10 cellular contexts compared by ENCODE assay signal in genomic region chr10:34906021-34906965, GRCh38.
DNase-seq lines count a peak whose midpoint lies in the region; ATAC-seq and TF ChIP-seq lines count a peak whose summit lies in the region.
"Had no signal": no experiment of that assay in that cellular context is flagged by ENCODE, and none has a peak within 500 bp of the region (broad histone marks: within the 10 kb centered on the region; RNA-seq: fewer than 3 reads in every experiment).

No MANE protein-coding gene starts in this region.

- H3K27me3 Mint-ChIP-seq in activated naive CD4-positive, alpha-beta T cell treated with anti-CD3 and anti-CD28 coated beads for 36 hours (ENCODE audit: low read depth) = no peaks in the 10 kb centered on the region

- H3K4me3 ChIP-seq in fibroblast of villous mesenchyme (ENCODE audit: low read depth, low read length) (no peak overlapping the region), prostate gland (no peak overlapping the region)
- H3K4me3 ChIP-seq: body of pancreas, thoracic aorta had no signal

- H3K27me3 ChIP-seq in prostate gland (replicated peaks; ENCODE audit: insufficient read depth) = no peaks in the 10 kb centered on the region
- H3K27me3 ChIP-seq: body of pancreas had no signal

- no peaks in the 10 kb centered on the region for H3K9me3 ChIP-seq in prostate gland
- H3K9me3 ChIP-seq: body of pancreas, thoracic aorta had no signal

- no peaks in the 10 kb centered on the region for H3K36me3 Mint-ChIP-seq in activated naive CD4-positive, alpha-beta T cell treated with anti-CD3 and anti-CD28 coated beads for 36 hours (ENCODE audit: low read depth)

- H3K4me1 ChIP-seq in prostate gland (replicated peaks) = peaks cover 5% of the 10 kb centered on the region
- H3K4me1 ChIP-seq: body of pancreas had no signal

- H3K4me3 Mint-ChIP-seq in activated naive CD4-positive, alpha-beta T cell treated with anti-CD3 and anti-CD28 coated beads for 36 hours = no peak overlapping the region

- peak overlapping the region; percentile 22 to 24 for H3K27ac ChIP-seq in prostate gland
- H3K27ac ChIP-seq: body of pancreas, thoracic aorta had no signal

- no peaks in the 10 kb centered on the region for H3K9me3 Mint-ChIP-seq in activated naive CD4-positive, alpha-beta T cell treated with anti-CD3 and anti-CD28 coated beads for 36 hours

- TF ChIP-seq CTCF in fibroblast of villous mesenchyme (IDR thresholded peaks at IDR 0.05; ENCODE audit: insufficient read depth, low read depth, low read length) = no peak
- no peak for TF ChIP-seq CTCF in prostate gland (IDR thresholded peaks at IDR 0.05)

- no peaks in the 10 kb centered on the region for H3K36me3 ChIP-seq in prostate gland
- H3K36me3 ChIP-seq: thoracic aorta had no signal

- CTCF ChIA-PET in activated naive CD4-positive, alpha-beta T cell treated with anti-CD3 and anti-CD28 coated beads for 36 hours (lab: Charles Lee) = no interaction called here

- WGBS in prostate gland = 61% methylated on average over 30 of the region's 30 CpGs

- ATAC-seq in HG03097 (IDR thresholded peaks at IDR 0.05; ENCODE audit: low FRiP score, unreplicated experiment) = no peak
- ATAC-seq: body of pancreas had no signal

- no peaks in the 10 kb centered on the region for H3K4me1 Mint-ChIP-seq in activated naive CD4-positive, alpha-beta T cell treated with anti-CD3 and anti-CD28 coated beads for 36 hours (ENCODE audit: low read depth)

- DNase-seq in HuH-7.5 (ENCODE audit: low spot score) (peak; percentile 17), NCI-H524 treated with DMSO at 0.1 percent for 48 hours (lab: John Stamatoyannopoulos, UW) (peak; percentile 38), fibroblast of villous mesenchyme (ENCODE audit: low read depth) (peak; percentile 49), prostate gland (ENCODE audit: low spot score) (peak; percentile 82), cortex of kidney (lab: John Stamatoyannopoulos, UW) (no peak)
- no peak for DNase-seq in stimulated activated CD4-positive, alpha-beta T cell treated with anti-CD3 and anti-CD28 coated beads, Interleukin-2, amount 100 ng/mL, for 24 hours
- DNase-seq in activated naive CD4-positive, alpha-beta T cell treated with anti-CD3 and anti-CD28 coated beads for 36 hours = no peak

- intact Hi-C loops in prostate gland (cut with DNase I) = no loop called here
- intact Hi-C loops in activated naive CD4-positive, alpha-beta T cell treated with anti-CD3 and anti-CD28 coated beads for 36 hours (cut with micrococcal nuclease) = no loop called here

- H3K27ac Mint-ChIP-seq in activated naive CD4-positive, alpha-beta T cell treated with anti-CD3 and anti-CD28 coated beads for 36 hours = no peak overlapping the region

- TF ChIP-seq POLR2A in prostate gland (IDR thresholded peaks at IDR 0.05) = peak; percentile 36

Comparison
In these comparisons a context has a peak if more than half of its experiments do, and no peak if none do; other contexts are left out.
1. DNase-seq: peak in HuH-7.5 (single experiment), NCI-H524 treated with DMSO at 0.1 percent for 48 hours (single experiment), fibroblast of villous mesenchyme (single experiment) and prostate gland (single experiment); none in stimulated activated CD4-positive, alpha-beta T cell treated with anti-CD3 and anti-CD28 coated beads, Interleukin-2, amount 100 ng/mL, for 24 hours (0 of 2), cortex of kidney (single experiment) and activated naive CD4-positive, alpha-beta T cell treated with anti-CD3 and anti-CD28 coated beads for 36 hours (single experiment).